Comparison of ENCODE assay signal across 21 cellular contexts in the genomic region with DNA sequence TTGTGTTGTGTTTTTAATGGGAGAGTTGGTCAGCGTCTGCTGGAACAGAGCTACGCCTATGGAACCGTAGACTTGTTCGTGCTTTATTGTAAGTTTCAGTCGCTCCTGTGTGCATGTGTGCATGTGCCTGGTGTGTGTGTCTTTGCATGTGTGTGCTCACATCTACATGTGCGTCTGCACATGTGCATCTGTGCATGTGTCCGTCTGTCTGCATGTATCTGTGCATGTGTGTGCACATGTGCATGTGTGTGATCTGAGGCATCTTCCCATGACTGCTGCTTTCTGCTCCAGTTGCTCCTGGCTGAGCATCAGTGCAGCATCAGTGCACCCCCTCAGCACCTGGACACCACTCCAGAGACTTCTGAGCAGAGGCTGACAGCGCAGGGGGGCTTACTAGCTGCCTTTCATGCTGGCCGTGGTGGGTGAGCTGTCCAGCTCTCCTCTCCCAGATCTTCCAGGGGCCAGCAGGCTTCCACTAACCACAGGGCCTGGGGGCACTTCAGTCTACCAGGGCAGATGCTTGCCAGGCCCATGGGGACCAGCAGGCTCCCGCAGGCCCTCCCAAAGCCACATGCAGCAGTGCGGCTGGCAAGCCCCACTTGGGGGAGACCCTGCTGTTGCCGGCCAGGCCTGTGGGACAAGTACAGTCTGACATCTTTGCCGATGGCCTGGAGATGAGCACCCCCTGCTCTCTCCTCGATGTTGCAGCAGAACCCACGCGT. TPM values are rescaled to one million over a fixed set of nuclear protein-coding genes. Genes with fewer than 3 reads are reported as not detected.
DNase-seq lines count a peak whose midpoint lies in the region; ATAC-seq, FAIRE-seq and TF ChIP-seq lines count a peak whose summit lies in the region.
"Had no signal": no experiment of that assay in that cellular context is flagged by ENCODE, and none has a peak within 500 bp of the region (broad histone marks: within the 10 kb centered on the region; RNA-seq: fewer than 3 reads in every experiment).

No MANE protein-coding gene starts in this region.

- TF ChIP-seq POLR2A in HepG2 (IDR thresholded peaks at IDR 0.05; ENCODE audit: insufficient read depth in 1 of 2, low read depth in 2 of 2, low read length in 2 of 2) (no peak), spleen (IDR thresholded peaks at IDR 0.05) (no peak)

- no peaks in the 10 kb centered on the region for H3K36me3 Mint-ChIP-seq in activated T-cell treated with anti-CD3 and anti-CD28 coated beads, Interleukin-2, amount 50 U/mL, for 24 hours (ENCODE audit: low read depth)
- H3K36me3 Mint-ChIP-seq in activated T-cell treated with anti-CD3 and anti-CD28 coated beads, Interleukin-2, amount 50 U/mL, for 4 hours (ENCODE audit: insufficient read depth): no peaks in the 10 kb centered on the region
- H3K36me3 Mint-ChIP-seq in T-helper 17 cell (ENCODE audit: low read depth): no peaks in the 10 kb centered on the region
- H3K36me3 Mint-ChIP-seq in T-helper 2 cell treated with Interferon-gamma antibody and Interleukin-4, amounts not matched to agents 5 μg/mL and 100 μg/mL, for 36 hours (ENCODE audit: low read depth): no peaks in the 10 kb centered on the region
- H3K36me3 Mint-ChIP-seq: natural killer cell had no signal

- POLR2A ChIA-PET in HepG2 (lab: Yijun Ruan, JAX): interaction anchor here (2.9 kb wide), 1 partner anchor 40 kb away, joined by 11 read pairs; no protein-coding TSS in a partner anchor

- CTCF ChIA-PET in HepG2 (lab: Yijun Ruan, JAX; ENCODE audit: low intra/inter-chr PET ratio, low total read pairs): interaction anchor here (1.4 to 3.2 kb wide), 3 partner anchors 40 to 225 kb away, joined by 6 to 36 read pairs (median 7); no protein-coding TSS in a partner anchor

- FAIRE-seq in HepG2 (lab: Jason Lieb, UNC): no peak
- FAIRE-seq: GM18507, islet of Langerhans had no signal

- H3K27me3 ChIP-seq in HepG2 (ENCODE audit: control insufficient read depth in 1 of 2, insufficient read depth in 2 of 2, low read length in 2 of 2) (no peaks in the 10 kb centered on the region; a peak in 3 of 5 replicates), spleen (replicated peaks in 1 of 7) (peaks cover 0 to 17% (median 0%) of the 10 kb centered on the region in 7 donors)
- H3K27me3 ChIP-seq: body of pancreas had no signal

- H3K4me3 ChIP-seq in HepG2 (replicated peaks in 1 of 3; ENCODE audit: insufficient read depth in 1 of 3, low read depth in 2 of 3, low read length in 3 of 3): no peak overlapping the region
- H3K4me3 ChIP-seq in spleen: no peak overlapping the region
- H3K4me3 ChIP-seq: body of pancreas, dorsolateral prefrontal cortex had no signal

- H2AFZ ChIP-seq in HepG2 (ENCODE audit: low read length): no peak overlapping the region

- no peak for DNase-seq in activated T-cell treated with anti-CD3 and anti-CD28 coated beads, Interleukin-2, amount 50 U/mL, for 24 hours
- no peak for DNase-seq in activated T-cell treated with anti-CD3 and anti-CD28 coated beads, Interleukin-2, amount 50 U/mL, for 4 hours
- DNase-seq in T-helper 17 cell (no peak), HepG2 (ENCODE audit: low spot score) (no peak), spleen (peak; percentile 72), kidney tubule cell (ENCODE audit: low spot score) (no peak)
- no peak for DNase-seq in T-helper 2 cell treated with Interferon-gamma antibody and Interleukin-4, amounts not matched to agents 5 μg/mL and 100 μg/mL, for 36 hours (ENCODE audit: low spot score)
- DNase-seq: body of pancreas, Calu3, cerebellar nuclear complex, DND-41, Karpas-422, natural killer cell, NCI-H2081 treated with DMSO at 0.1 percent for 48 hours, NCI-H226 had no signal

- H4K20me1 ChIP-seq in HepG2 (ENCODE audit: insufficient read depth, low read length): no peaks in the 10 kb centered on the region

- H3K27ac ChIP-seq in HepG2 (ENCODE audit: extremely low read length, insufficient read depth, low read length) (no peak overlapping the region), spleen (no peak overlapping the region)
- H3K27ac ChIP-seq: body of pancreas, dorsolateral prefrontal cortex, HL-60 had no signal

- no peaks in the 10 kb centered on the region for H3K4me1 ChIP-seq in HepG2 (ENCODE audit: insufficient read depth, low read length)
- peaks cover 11 to 43% (median 19%) of the 10 kb centered on the region in 6 donors for H3K4me1 ChIP-seq in spleen

- intact Hi-C loops in HepG2 (cut with micrococcal nuclease; ENCODE audit: unreplicated experiment) (loop anchor here (1.0 kb wide), 1 partner anchor 225 kb away; no protein-coding TSS in a partner anchor), spleen (cut with DNase I; ENCODE audit: low total_unique reads) (no loop called here)

- no peaks in the 10 kb centered on the region for H3K27me3 Mint-ChIP-seq in activated T-cell treated with anti-CD3 and anti-CD28 coated beads, Interleukin-2, amount 50 U/mL, for 24 hours
- H3K27me3 Mint-ChIP-seq in activated T-cell treated with anti-CD3 and anti-CD28 coated beads, Interleukin-2, amount 50 U/mL, for 4 hours (ENCODE audit: low read depth): peaks cover 3% of the 10 kb centered on the region
- H3K27me3 Mint-ChIP-seq in T-helper 17 cell: no peaks in the 10 kb centered on the region
- no peaks in the 10 kb centered on the region for H3K27me3 Mint-ChIP-seq in T-helper 2 cell treated with Interferon-gamma antibody and Interleukin-4, amounts not matched to agents 5 μg/mL and 100 μg/mL, for 36 hours (ENCODE audit: low read depth)
- H3K27me3 Mint-ChIP-seq: activated T-helper 17 cell treated with anti-CD3 and anti-CD28 coated beads, Interleukin-2, amount 50 U/mL, for 72 hours had no signal

- in situ Hi-C loops in HepG2 (cut with HindIII; ENCODE audit: extremely low pct_ligation_motif_present, low pct_unique_long_range_greater_than_20kb): loop anchor here (5.0 kb wide), 1 partner anchor 38 kb away; no protein-coding TSS in a partner anchor

- no peaks in the 10 kb centered on the region for H3K79me2 ChIP-seq in HepG2 (ENCODE audit: insufficient read depth, low read length)

- H3K27ac Mint-ChIP-seq in activated T-cell treated with anti-CD3 and anti-CD28 coated beads, Interleukin-2, amount 50 U/mL, for 24 hours: peak overlapping the region; percentile 24
- H3K27ac Mint-ChIP-seq in T-helper 17 cell: peak overlapping the region; percentile 69
- H3K27ac Mint-ChIP-seq in T-helper 2 cell treated with Interferon-gamma antibody and Interleukin-4, amounts not matched to agents 5 μg/mL and 100 μg/mL, for 36 hours: no peak overlapping the region
- H3K27ac Mint-ChIP-seq: natural killer cell had no signal

- H3K9me3 ChIP-seq in T-helper 17 cell (ENCODE audit: control insufficient read depth, low read length, poor library complexity, severe bottlenecking): no peaks in the 10 kb centered on the region
- H3K9me3 ChIP-seq in HepG2 (ENCODE audit: low read length): no peaks in the 10 kb centered on the region
- peaks cover 0 to 8% (median 0%) of the 10 kb centered on the region in 8 donors for H3K9me3 ChIP-seq in spleen
- H3K9me3 ChIP-seq: body of pancreas had no signal

- no peak for TF ChIP-seq RAD21 in HepG2 (CRISPR knock-in tag; IDR thresholded peaks at IDR 0.05)

- no peaks in the 10 kb centered on the region for H3K36me3 ChIP-seq in HepG2 (replicated peaks in 1 of 2; ENCODE audit: control insufficient read depth in 1 of 2, insufficient read depth in 2 of 2, low read length in 2 of 2)
- H3K36me3 ChIP-seq in spleen: no peaks in the 10 kb centered on the region

- H3K9ac ChIP-seq in HepG2 (ENCODE audit: insufficient read depth, low read depth, low read length): no peak overlapping the region

- H3K4me3 Mint-ChIP-seq in activated T-cell treated with anti-CD3 and anti-CD28 coated beads, Interleukin-2, amount 50 U/mL, for 24 hours: no peak overlapping the region
- H3K4me3 Mint-ChIP-seq in activated T-cell treated with anti-CD3 and anti-CD28 coated beads, Interleukin-2, amount 50 U/mL, for 4 hours: no peak overlapping the region
- H3K4me3 Mint-ChIP-seq in T-helper 17 cell: no peak overlapping the region
- H3K4me3 Mint-ChIP-seq in T-helper 2 cell treated with Interferon-gamma antibody and Interleukin-4, amounts not matched to agents 5 μg/mL and 100 μg/mL, for 36 hours: no peak overlapping the region
- H3K4me3 Mint-ChIP-seq: activated T-helper 17 cell treated with anti-CD3 and anti-CD28 coated beads, Interleukin-2, amount 50 U/mL, for 72 hours; natural killer cell had no signal

- ATAC-seq in activated T-cell treated with anti-CD3 and anti-CD28 coated beads, Interleukin-2, amount 50 U/mL, for 4 hours: no peak
- ATAC-seq in T-helper 17 cell (no peak), HepG2 (no peak), HG03469 (IDR thresholded peaks at IDR 0.05; ENCODE audit: unreplicated experiment) (no peak)

- TF ChIP-seq CTCF in HepG2 (CRISPR knock-in tag; IDR thresholded peaks at IDR 0.05) (no peak), spleen (IDR thresholded peaks at IDR 0.05 in 8 of 11, conservative IDR thresholded peaks at IDR 0.05 in 3 of 11) (no peak)

- 77% methylated on average over 7 of the region's 16 CpGs for WGBS in HepG2 (ENCODE audit: low lambda C conversion rate)
- 87 to 93% (median 89%) methylated on average over 12 to 16 of the region's 16 CpGs for WGBS in spleen, 5 donors

- H3K9me3 Mint-ChIP-seq in activated T-cell treated with anti-CD3 and anti-CD28 coated beads, Interleukin-2, amount 50 U/mL, for 24 hours: peaks cover 2% of the 10 kb centered on the region
- peaks cover 5% of the 10 kb centered on the region for H3K9me3 Mint-ChIP-seq in activated T-cell treated with anti-CD3 and anti-CD28 coated beads, Interleukin-2, amount 50 U/mL, for 4 hours
- H3K9me3 Mint-ChIP-seq in T-helper 2 cell treated with Interferon-gamma antibody and Interleukin-4, amounts not matched to agents 5 μg/mL and 100 μg/mL, for 36 hours: no peaks in the 10 kb centered on the region
- H3K9me3 Mint-ChIP-seq: natural killer cell had no signal

- no peak overlapping the region for H3K4me2 ChIP-seq in HepG2 (ENCODE audit: low read depth, low read length)

- no TSS peak for BruUV-seq in HepG2 (replicated peaks; lab: Mats Ljungman, UMichigan)

- TF ChIP-seq EP300 in HepG2 (IDR thresholded peaks at IDR 0.05; ENCODE audit: low read depth in 2 of 2, low read length in 2 of 2) (no peak), HepG2 (CRISPR knock-in tag; IDR thresholded peaks at IDR 0.05; ENCODE audit: borderline replicate concordance) (no peak)

- H3K4me1 Mint-ChIP-seq in activated T-cell treated with anti-CD3 and anti-CD28 coated beads, Interleukin-2, amount 50 U/mL, for 24 hours (ENCODE audit: low read depth): peaks cover 14% of the 10 kb centered on the region
- peaks cover 7% of the 10 kb centered on the region for H3K4me1 Mint-ChIP-seq in activated T-cell treated with anti-CD3 and anti-CD28 coated beads, Interleukin-2, amount 50 U/mL, for 4 hours (ENCODE audit: low read depth)
- peaks cover 26% of the 10 kb centered on the region for H3K4me1 Mint-ChIP-seq in T-helper 17 cell
- peaks cover 13% of the 10 kb centered on the region for H3K4me1 Mint-ChIP-seq in T-helper 2 cell treated with Interferon-gamma antibody and Interleukin-4, amounts not matched to agents 5 μg/mL and 100 μg/mL, for 36 hours (ENCODE audit: low read depth)

RNA-seq across cellular contexts. Expression of gene PCBP3, which starts 47.8 kb away (rescaled TPM):
- 1 to 10 TPM; 2.7 to 5.7 (median 4.8) TPM for total RNA-seq in activated T-cell treated with anti-CD3 and anti-CD28 coated beads, Interleukin-2, amount 50 U/mL, for 4 hours
- total RNA-seq in T-helper 17 cell (1 to 10 TPM in 1 of 2 donors, under 1 TPM in 1; 0.91 to 4.2 TPM), HepG2 (2016; rRNA removed; fragmentation: Illumina TruSeq; extraction: Trizol) (not detected in 2 replicates), spleen (10 to 100 TPM in 6 of 7 donors, 1 to 10 TPM in 1; 5.8 to 31.6 (median 18.4) TPM)
- not detected in 2 replicates for total RNA-seq in HepG2 (2016; cell fraction: cytosol; rRNA removed; fragmentation: Illumina TruSeq; extraction: Trizol; ENCODE audit: low read depth)
- not detected in 2 replicates for total RNA-seq in HepG2 (2016; cell fraction: insoluble cytoplasmic fraction; rRNA removed; fragmentation: Illumina TruSeq; extraction: Trizol)
- not detected in 2 replicates for total RNA-seq in HepG2 (2016; cell fraction: membrane; rRNA removed; fragmentation: Illumina TruSeq; extraction: Trizol)
- total RNA-seq in HepG2 (2016; cell fraction: nucleus; rRNA removed; fragmentation: Illumina TruSeq; extraction: Trizol): not detected in 2 replicates
- polyA plus RNA-seq in HepG2 (2011; rRNA removed) (not detected in 2 replicates), spleen (10 to 100 TPM in 2 of 3 donors, 1 to 10 TPM in 1; 4.2 to 16.4 (median 10.5) TPM)
- polyA plus RNA-seq in HepG2 (2011; cell fraction: cytosol; rRNA removed): not detected in 2 replicates
- polyA plus RNA-seq in HepG2 (2011; cell fraction: nucleus; rRNA removed): not detected in 2 replicates
- polyA plus RNA-seq in HepG2 (2012): not detected in 2 replicates
- not detected in 2 replicates for polyA plus RNA-seq in HepG2 (2016; cell fraction: cytosol; fragmentation: Illumina TruSeq; extraction: Trizol; ENCODE audit: low read depth)
- polyA plus RNA-seq in HepG2 (2016; cell fraction: insoluble cytoplasmic fraction; fragmentation: Illumina TruSeq; extraction: Trizol; ENCODE audit: low read depth): not detected in 2 replicates
- polyA plus RNA-seq in HepG2 (2016; cell fraction: membrane; fragmentation: Illumina TruSeq; extraction: Trizol; ENCODE audit: low read depth): not detected in 2 replicates
- not detected in 2 replicates for polyA plus RNA-seq in HepG2 (2016; cell fraction: nucleus; fragmentation: Illumina TruSeq; extraction: Trizol; ENCODE audit: insufficient read depth, low read depth)
- polyA minus RNA-seq in HepG2 (2011; rRNA and poly(A)+ RNA removed; ENCODE audit: low replicate concordance): not detected in 2 replicates
- polyA minus RNA-seq in HepG2 (2011; cell fraction: cytosol; rRNA and poly(A)+ RNA removed): not detected in 2 replicates
- polyA minus RNA-seq in HepG2 (2011; cell fraction: nucleus; rRNA and poly(A)+ RNA removed): not detected in 2 replicates

RNA-seq across cellular contexts. Expression of gene SLC19A1, which starts 53.5 kb away (rescaled TPM):
- 10 to 100 TPM; 69.0 to 94.9 (median 77.7) TPM for total RNA-seq in activated T-cell treated with anti-CD3 and anti-CD28 coated beads, Interleukin-2, amount 50 U/mL, for 4 hours
- 10 to 100 TPM; 10.8 to 13.7 TPM for total RNA-seq in T-helper 17 cell
- 12.6 and 21.8 TPM in 2 replicates for total RNA-seq in HepG2 (2016; rRNA removed; fragmentation: Illumina TruSeq; extraction: Trizol)
- 4.8 and 5.6 TPM in 2 replicates for total RNA-seq in HepG2 (2016; cell fraction: cytosol; rRNA removed; fragmentation: Illumina TruSeq; extraction: Trizol; ENCODE audit: low read depth)
- total RNA-seq in HepG2 (2016; cell fraction: insoluble cytoplasmic fraction; rRNA removed; fragmentation: Illumina TruSeq; extraction: Trizol): 11.0 and 23.6 TPM in 2 replicates
- total RNA-seq in HepG2 (2016; cell fraction: membrane; rRNA removed; fragmentation: Illumina TruSeq; extraction: Trizol): 10.8 TPM in 2 replicates
- total RNA-seq in HepG2 (2016; cell fraction: nucleus; rRNA removed; fragmentation: Illumina TruSeq; extraction: Trizol): 21.2 and 27.4 TPM in 2 replicates
- polyA plus RNA-seq in HepG2 (2011; rRNA removed): 23.0 and 31.0 TPM in 2 replicates
- 14.5 and 24.7 TPM in 2 replicates for polyA plus RNA-seq in HepG2 (2011; cell fraction: cytosol; rRNA removed)
- polyA plus RNA-seq in HepG2 (2011; cell fraction: nucleus; rRNA removed): 49.0 and 62.1 TPM in 2 replicates
- 18.0 and 36.8 TPM in 2 replicates for polyA plus RNA-seq in HepG2 (2012)
- 3.7 and 4.0 TPM in 2 replicates for polyA plus RNA-seq in HepG2 (2016; cell fraction: cytosol; fragmentation: Illumina TruSeq; extraction: Trizol; ENCODE audit: low read depth)
- 11.1 and 13.0 TPM in 2 replicates for polyA plus RNA-seq in HepG2 (2016; cell fraction: insoluble cytoplasmic fraction; fragmentation: Illumina TruSeq; extraction: Trizol; ENCODE audit: low read depth)
- polyA plus RNA-seq in HepG2 (2016; cell fraction: membrane; fragmentation: Illumina TruSeq; extraction: Trizol; ENCODE audit: low read depth): 6.4 and 7.2 TPM in 2 replicates
- 44.5 and 46.0 TPM in 2 replicates for polyA plus RNA-seq in HepG2 (2016; cell fraction: nucleus; fragmentation: Illumina TruSeq; extraction: Trizol; ENCODE audit: insufficient read depth, low read depth)
- polyA minus RNA-seq in HepG2 (2011; rRNA and poly(A)+ RNA removed; ENCODE audit: low replicate concordance): 42.0 and 128 TPM in 2 replicates
- polyA minus RNA-seq in HepG2 (2011; cell fraction: cytosol; rRNA and poly(A)+ RNA removed): 32.2 and 34.4 TPM in 2 replicates
- 12.2 and 14.7 TPM in 2 replicates for polyA minus RNA-seq in HepG2 (2011; cell fraction: nucleus; rRNA and poly(A)+ RNA removed)
- total RNA-seq in spleen: 10 to 100 TPM; 21.6 to 52.8 (median 35.0) TPM
- polyA plus RNA-seq in spleen: 10 to 100 TPM in 2 of 3 donors, 1 to 10 TPM in 1; 7.5 to 17.6 (median 13.3) TPM
